ENCODE assay signal across 21 cellular contexts in the genomic region with DNA sequence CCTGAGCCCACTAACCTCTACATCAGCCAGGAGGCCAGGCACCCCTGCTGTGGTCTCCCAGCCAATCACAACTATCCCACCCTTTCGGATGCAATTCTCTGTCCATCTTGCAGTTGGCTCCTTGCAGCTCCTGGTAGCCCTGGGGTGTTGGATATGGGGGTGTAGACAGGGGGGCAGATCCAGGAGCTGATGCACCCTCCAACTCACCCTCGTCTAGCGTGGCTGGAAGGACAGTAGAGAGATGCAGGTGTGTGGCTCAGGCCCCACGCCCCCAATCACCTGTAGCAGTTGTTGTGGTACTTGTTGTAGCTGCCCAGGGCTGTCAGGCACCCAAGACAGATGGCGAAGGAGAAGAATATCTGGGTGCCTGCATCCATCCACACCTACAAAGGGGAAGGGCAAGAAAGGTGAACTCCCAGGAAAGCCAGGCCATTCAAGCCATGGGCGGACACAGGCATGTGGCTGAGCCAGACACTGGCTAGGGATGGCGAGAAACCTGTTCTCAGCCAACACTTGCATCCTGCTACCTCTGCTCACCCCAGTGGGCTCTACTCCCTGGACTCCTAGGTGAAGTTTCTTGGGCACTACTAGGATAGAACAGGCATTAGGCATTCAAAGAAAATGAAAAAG. TPM values are rescaled to one million over a fixed set of nuclear protein-coding genes. Genes with fewer than 3 reads are reported as not detected.
"Had no signal": no experiment of that assay in that cellular context is flagged by ENCODE, and none has a peak within 500 bp of the region (broad histone marks: within the 10 kb centered on the region; RNA-seq: fewer than 3 reads in every experiment).

No MANE protein-coding gene starts in this region.

- ATAC-seq: foreskin keratinocyte; left lung; natural killer cell; pancreas; right lobe of liver; stimulated activated memory B cell treated with anti-CD40 and anti-IgM and Interleukin-4, amounts not matched to agents 10 μg/mL and 1 μg/mL and 100 μg/mL, for 72 hours had no signal

- H3K27me3 ChIP-seq: pancreas, right lobe of liver had no signal

- DNase-seq: activated CD4-positive, alpha-beta T cell treated with anti-CD3 and anti-CD28 coated beads for 4 hours; activated CD4-positive, alpha-beta T cell treated with anti-CD3 and anti-CD28 coated beads, Interleukin-2, amount 50 U/mL, for 48 hours; amygdala; effector CD8-positive, alpha-beta T cell; foreskin keratinocyte; left lung; natural killer cell; pancreas; right lobe of liver; small intestine; stimulated activated CD4-positive, alpha-beta T cell treated with anti-CD3 and anti-CD28 coated beads, Interleukin-2, amount 100 ng/mL, for 24 hours; stomach; T1000; trophoblast cell had no signal

- H3K4me1 ChIP-seq: foreskin keratinocyte, left lung, pancreas, right lobe of liver, stomach, suprapubic skin had no signal

- H3K36me3 ChIP-seq: left lung, neutrophil, pancreas, stomach, suprapubic skin had no signal

- H3K9me3 ChIP-seq: left lung, neutrophil, pancreas, right lobe of liver, stomach, suprapubic skin had no signal

- H3K27ac ChIP-seq: foreskin keratinocyte, left lung, neutrophil, pancreas, right lobe of liver, stomach, suprapubic skin had no signal

- H3K4me3 ChIP-seq: left lung, pancreas, right lobe of liver, stomach, suprapubic skin had no signal

RNA-seq across cellular contexts. Expression of gene SLC6A12, which starts 13.4 kb away (rescaled TPM):
- total RNA-seq: activated T-helper 1 cell treated with anti-CD3 and anti-CD28 coated beads, Interleukin-12 subunit alpha, Interleukin-12 subunit beta, Interleukin-2, Interleukin-4 antibody, amounts not matched to agents 30 ng/mL and 10 ng/mL and 1 ng/mL, durations not matched to agents 14 hours and 24 hours and 36 hours; foreskin keratinocyte; kidney epithelial cell; lung microvascular endothelial cell had no signal

RNA-seq across cellular contexts. Expression of gene SLC6A13, which starts 35.2 kb away (rescaled TPM):
- total RNA-seq: foreskin keratinocyte, glomerular endothelial cell, kidney epithelial cell, lung microvascular endothelial cell, stomach, suprapubic skin had no signal
